8 cellular contexts compared by ENCODE assay signal in genomic region chr6:43629104-43629504, GRCh38. TPM values are rescaled to one million over a fixed set of nuclear protein-coding genes. Genes with fewer than 3 reads are reported as not detected.
DNase-seq lines count a peak whose midpoint lies in the region; ATAC-seq and TF ChIP-seq lines count a peak whose summit lies in the region.

Gene GTPBP2 (minus strand): TSS chr6:43629264. CDS start chr6:43629162, 102 bp downstream.

- no peak for TF ChIP-seq CTCF in DOHH2 (IDR thresholded peaks at IDR 0.05; ENCODE audit: low read depth, low read length, poor library complexity, severe bottlenecking)
- no peak for TF ChIP-seq CTCF in LNCaP clone FGC (IDR thresholded peaks at IDR 0.05; ENCODE audit: control insufficient read depth, extremely low read depth, insufficient read depth)
- TF ChIP-seq CTCF in RWPE1 (conservative IDR thresholded peaks at IDR 0.05; ENCODE audit: low read depth) = no peak

- H3K4me3 Mint-ChIP-seq in activated T-helper 2 cell treated with anti-CD3 and anti-CD28 coated beads, Interferon-gamma antibody, Interleukin-2, Interleukin-4, amounts not matched to agents 10 μg/mL and 5 μg/mL and 100 μg/mL, durations not matched to agents 14 hours and 24 hours and 36 hours (ENCODE audit: low read depth) = peak within 1 kb of the TSS; percentile 100
- H3K4me3 Mint-ChIP-seq in natural killer cell treated with Interleukin-12 subunit alpha and Interleukin-12 subunit beta and Interleukin-15 and Interleukin-18, amount 100 ng/mL, for 72 hours = peak within 1 kb of the TSS; percentile 98
- H3K4me3 Mint-ChIP-seq in stimulated activated naive CD8-positive, alpha-beta T cell treated with anti-CD3 and anti-CD28 coated beads, Interleukin-15, Interleukin-2, amounts not matched to agents 100 ng/mL and 50 ng/mL, for 24 hours = peak within 1 kb of the TSS; percentile 96

- H3K9me3 Mint-ChIP-seq in activated T-helper 2 cell treated with anti-CD3 and anti-CD28 coated beads, Interferon-gamma antibody, Interleukin-2, Interleukin-4, amounts not matched to agents 10 μg/mL and 5 μg/mL and 100 μg/mL, durations not matched to agents 14 hours and 24 hours and 36 hours = no peaks in the 10 kb centered on the region
- no peaks in the 10 kb centered on the region for H3K9me3 Mint-ChIP-seq in natural killer cell treated with Interleukin-12 subunit alpha and Interleukin-12 subunit beta and Interleukin-15 and Interleukin-18, amount 100 ng/mL, for 72 hours
- no peaks in the 10 kb centered on the region for H3K9me3 Mint-ChIP-seq in stimulated activated naive CD8-positive, alpha-beta T cell treated with anti-CD3 and anti-CD28 coated beads, Interleukin-15, Interleukin-2, amounts not matched to agents 100 ng/mL and 50 ng/mL, for 24 hours

- H3F3A ChIP-seq in DOHH2 (ENCODE audit: control insufficient read depth, insufficient read depth) = peaks cover 14% of the 10 kb centered on the region

- peaks cover 34% of the 10 kb centered on the region for H3K4me1 ChIP-seq in DOHH2 (ENCODE audit: control insufficient read depth, low read length)

- H3K4me2 ChIP-seq in DOHH2 (ENCODE audit: low read length) = peak within 1 kb of the TSS; percentile 91

- H3K4me3 ChIP-seq in DOHH2 (ENCODE audit: low read length) = peak within 1 kb of the TSS; percentile 99
- peak within 1 kb of the TSS; percentile 94 for H3K4me3 ChIP-seq in LNCaP clone FGC (ENCODE audit: low read depth, low read length)

- H3K27me3 Mint-ChIP-seq in activated T-helper 2 cell treated with anti-CD3 and anti-CD28 coated beads, Interferon-gamma antibody, Interleukin-2, Interleukin-4, amounts not matched to agents 10 μg/mL and 5 μg/mL and 100 μg/mL, durations not matched to agents 14 hours and 24 hours and 36 hours (ENCODE audit: low read depth) = no peaks in the 10 kb centered on the region
- H3K27me3 Mint-ChIP-seq in natural killer cell treated with Interleukin-12 subunit alpha and Interleukin-12 subunit beta and Interleukin-15 and Interleukin-18, amount 100 ng/mL, for 72 hours = no peaks in the 10 kb centered on the region
- H3K27me3 Mint-ChIP-seq in stimulated activated naive CD8-positive, alpha-beta T cell treated with anti-CD3 and anti-CD28 coated beads, Interleukin-15, Interleukin-2, amounts not matched to agents 100 ng/mL and 50 ng/mL, for 24 hours = no peaks in the 10 kb centered on the region

- peaks cover 42% of the 10 kb centered on the region for H3K36me3 ChIP-seq in DOHH2 (ENCODE audit: control insufficient read depth, low read length)

- peak within 1 kb of the TSS; percentile 98 for H3K27ac Mint-ChIP-seq in activated T-helper 2 cell treated with anti-CD3 and anti-CD28 coated beads, Interferon-gamma antibody, Interleukin-2, Interleukin-4, amounts not matched to agents 10 μg/mL and 5 μg/mL and 100 μg/mL, durations not matched to agents 14 hours and 24 hours and 36 hours
- H3K27ac Mint-ChIP-seq in natural killer cell treated with Interleukin-12 subunit alpha and Interleukin-12 subunit beta and Interleukin-15 and Interleukin-18, amount 100 ng/mL, for 72 hours = peak within 1 kb of the TSS; percentile 79 to 98
- peak within 1 kb of the TSS; percentile 96 for H3K27ac Mint-ChIP-seq in stimulated activated naive CD8-positive, alpha-beta T cell treated with anti-CD3 and anti-CD28 coated beads, Interleukin-15, Interleukin-2, amounts not matched to agents 100 ng/mL and 50 ng/mL, for 24 hours

- DNase-seq in GOT3 (lab: John Stamatoyannopoulos, UW) (peak; percentile 87), LNCaP clone FGC (ENCODE audit: low read depth) (peak; percentile 95), RWPE1 (ENCODE audit: low spot score) (peak; percentile 97), fibroblast of peridontal ligament (ENCODE audit: extremely low read depth) (peak; percentile 98)
- peak; percentile 97 for DNase-seq in activated T-helper 2 cell treated with anti-CD3 and anti-CD28 coated beads, Interferon-gamma antibody, Interleukin-2, Interleukin-4, amounts not matched to agents 10 μg/mL and 5 μg/mL and 100 μg/mL, durations not matched to agents 14 hours and 24 hours and 36 hours (ENCODE audit: low spot score)
- peak; percentile 99 for DNase-seq in natural killer cell treated with Interleukin-12 subunit alpha and Interleukin-12 subunit beta and Interleukin-15 and Interleukin-18, amount 100 ng/mL, for 72 hours (ENCODE audit: low spot score)

- H3K27ac ChIP-seq in DOHH2 (ENCODE audit: low read depth, low read length) = peak within 1 kb of the TSS; percentile 88
- H3K27ac ChIP-seq in RWPE1 = peak within 1 kb of the TSS; percentile 99

- peaks cover 36% of the 10 kb centered on the region for H3K4me1 Mint-ChIP-seq in activated T-helper 2 cell treated with anti-CD3 and anti-CD28 coated beads, Interferon-gamma antibody, Interleukin-2, Interleukin-4, amounts not matched to agents 10 μg/mL and 5 μg/mL and 100 μg/mL, durations not matched to agents 14 hours and 24 hours and 36 hours (ENCODE audit: low read depth)
- peaks cover 34 to 45% of the 10 kb centered on the region in 2 donors for H3K4me1 Mint-ChIP-seq in natural killer cell treated with Interleukin-12 subunit alpha and Interleukin-12 subunit beta and Interleukin-15 and Interleukin-18, amount 100 ng/mL, for 72 hours (ENCODE audit: low read depth in 2 of 2)
- peaks cover 35% of the 10 kb centered on the region for H3K4me1 Mint-ChIP-seq in stimulated activated naive CD8-positive, alpha-beta T cell treated with anti-CD3 and anti-CD28 coated beads, Interleukin-15, Interleukin-2, amounts not matched to agents 100 ng/mL and 50 ng/mL, for 24 hours (ENCODE audit: low read depth)

- peak; percentile 94 to 96 for ATAC-seq in natural killer cell treated with Interleukin-12 subunit alpha and Interleukin-12 subunit beta and Interleukin-15 and Interleukin-18, amount 100 ng/mL, for 72 hours

- peaks cover 24% of the 10 kb centered on the region for H3K79me2 ChIP-seq in DOHH2 (ENCODE audit: control insufficient read depth, low read length)

- intact Hi-C loops in activated T-helper 2 cell treated with anti-CD3 and anti-CD28 coated beads, Interferon-gamma antibody, Interleukin-2, Interleukin-4, amounts not matched to agents 10 μg/mL and 5 μg/mL and 100 μg/mL, durations not matched to agents 14 hours and 24 hours and 36 hours (cut with micrococcal nuclease) = loop anchor here (1.0 to 5.0 kb wide), 6 partner anchors 16 to 698 kb away; partner anchors contain the start of genes MRPL14, POLH, POLR1C and RSPH9

- no peaks in the 10 kb centered on the region for H3K9me2 ChIP-seq in DOHH2 (replicated peaks; ENCODE audit: control insufficient read depth, low read length)

- H4K20me1 ChIP-seq in DOHH2 (ENCODE audit: control insufficient read depth, insufficient read depth, low read depth, low read length) = no peaks in the 10 kb centered on the region

- peaks cover 37% of the 10 kb centered on the region for H3K36me3 Mint-ChIP-seq in activated T-helper 2 cell treated with anti-CD3 and anti-CD28 coated beads, Interferon-gamma antibody, Interleukin-2, Interleukin-4, amounts not matched to agents 10 μg/mL and 5 μg/mL and 100 μg/mL, durations not matched to agents 14 hours and 24 hours and 36 hours (ENCODE audit: low read depth)
- peaks cover 4% of the 10 kb centered on the region for H3K36me3 Mint-ChIP-seq in natural killer cell treated with Interleukin-12 subunit alpha and Interleukin-12 subunit beta and Interleukin-15 and Interleukin-18, amount 100 ng/mL, for 72 hours
- peaks cover 34% of the 10 kb centered on the region for H3K36me3 Mint-ChIP-seq in stimulated activated naive CD8-positive, alpha-beta T cell treated with anti-CD3 and anti-CD28 coated beads, Interleukin-15, Interleukin-2, amounts not matched to agents 100 ng/mL and 50 ng/mL, for 24 hours (ENCODE audit: low read depth)

- H3K9me3 ChIP-seq in DOHH2 (ENCODE audit: control insufficient read depth, insufficient read depth, low read length) = no peaks in the 10 kb centered on the region

- H3K27me3 ChIP-seq in DOHH2 (ENCODE audit: control insufficient read depth, low read length) = no peaks in the 10 kb centered on the region

- POLR2A ChIA-PET in RWPE1 (lab: Yijun Ruan, JAX; ENCODE audit: low non-redundant PET) = interaction anchor here (0.6 to 1.5 kb wide), 5 partner anchors 9 to 145 kb away, joined by 3 to 5 read pairs (median 3); no protein-coding TSS in a partner anchor

- CTCF ChIA-PET in RWPE1 (lab: Yijun Ruan, JAX) = no interaction called here

RNA-seq across cellular contexts. Expression of gene GTPBP2, which starts in this region (rescaled TPM):
- 71.7 and 78.4 TPM in 2 replicates for total RNA-seq in activated T-helper 2 cell treated with anti-CD3 and anti-CD28 coated beads, Interferon-gamma antibody, Interleukin-2, Interleukin-4, amounts not matched to agents 10 μg/mL and 5 μg/mL and 100 μg/mL, durations not matched to agents 14 hours and 24 hours and 36 hours
- total RNA-seq in natural killer cell treated with Interleukin-12 subunit alpha and Interleukin-12 subunit beta and Interleukin-15 and Interleukin-18, amount 100 ng/mL, for 72 hours = 100 to 1,000 TPM in 1 of 2 donors, 10 to 100 TPM in 1; 85.4 to 116 TPM

Comparison
In these comparisons a context has a peak if more than half of its experiments do, and no peak if none do; other contexts are left out.
1. Peak in every context shown above with its lines: DNase-seq, ATAC-seq, H3K4me3 ChIP-seq and H3K27ac ChIP-seq.